ENCODE assay signal across 1 cellular context in the genomic region with DNA sequence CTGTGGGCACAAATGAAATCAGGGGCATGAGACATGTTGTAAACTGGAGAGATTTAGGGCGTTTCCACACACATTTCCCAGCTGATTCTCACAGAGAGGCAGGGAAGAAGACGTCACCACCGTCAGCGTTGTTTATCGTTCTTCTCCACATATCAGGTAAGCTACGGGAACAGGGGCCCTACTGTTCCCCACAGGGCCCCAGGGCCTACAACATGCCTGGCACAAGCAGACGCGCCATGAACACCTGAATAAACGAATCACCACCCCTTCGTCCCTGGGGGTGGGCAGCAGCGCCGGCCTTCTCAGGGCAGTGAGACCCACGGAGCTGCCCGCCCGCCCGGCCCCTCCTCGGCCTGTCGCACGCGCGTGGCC.
TF ChIP-seq lines count a peak whose summit lies in the region.

No MANE protein-coding gene starts in this region.

TF ChIP-seq in A549, 52 proteins besides CTCF, POLR2A, EP300 and RAD21 (continued from another document):
- TF ChIP-seq, protein P1, sequence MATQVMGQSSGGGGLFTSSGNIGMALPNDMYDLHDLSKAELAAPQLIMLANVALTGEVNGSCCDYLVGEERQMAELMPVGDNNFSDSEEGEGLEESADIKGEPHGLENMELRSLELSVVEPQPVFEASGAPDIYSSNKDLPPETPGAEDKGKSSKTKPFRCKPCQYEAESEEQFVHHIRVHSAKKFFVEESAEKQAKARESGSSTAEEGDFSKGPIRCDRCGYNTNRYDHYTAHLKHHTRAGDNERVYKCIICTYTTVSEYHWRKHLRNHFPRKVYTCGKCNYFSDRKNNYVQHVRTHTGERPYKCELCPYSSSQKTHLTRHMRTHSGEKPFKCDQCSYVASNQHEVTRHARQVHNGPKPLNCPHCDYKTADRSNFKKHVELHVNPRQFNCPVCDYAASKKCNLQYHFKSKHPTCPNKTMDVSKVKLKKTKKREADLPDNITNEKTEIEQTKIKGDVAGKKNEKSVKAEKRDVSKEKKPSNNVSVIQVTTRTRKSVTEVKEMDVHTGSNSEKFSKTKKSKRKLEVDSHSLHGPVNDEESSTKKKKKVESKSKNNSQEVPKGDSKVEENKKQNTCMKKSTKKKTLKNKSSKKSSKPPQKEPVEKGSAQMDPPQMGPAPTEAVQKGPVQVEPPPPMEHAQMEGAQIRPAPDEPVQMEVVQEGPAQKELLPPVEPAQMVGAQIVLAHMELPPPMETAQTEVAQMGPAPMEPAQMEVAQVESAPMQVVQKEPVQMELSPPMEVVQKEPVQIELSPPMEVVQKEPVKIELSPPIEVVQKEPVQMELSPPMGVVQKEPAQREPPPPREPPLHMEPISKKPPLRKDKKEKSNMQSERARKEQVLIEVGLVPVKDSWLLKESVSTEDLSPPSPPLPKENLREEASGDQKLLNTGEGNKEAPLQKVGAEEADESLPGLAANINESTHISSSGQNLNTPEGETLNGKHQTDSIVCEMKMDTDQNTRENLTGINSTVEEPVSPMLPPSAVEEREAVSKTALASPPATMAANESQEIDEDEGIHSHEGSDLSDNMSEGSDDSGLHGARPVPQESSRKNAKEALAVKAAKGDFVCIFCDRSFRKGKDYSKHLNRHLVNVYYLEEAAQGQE (IDR thresholded peaks at IDR 0.05) = no peak
- TF ChIP-seq POLR2AphosphoS2 (conservative IDR thresholded peaks at IDR 0.05; ENCODE audit: low read length) (no peak), NPAS2 (CRISPR knock-in tag; IDR thresholded peaks at IDR 0.05; ENCODE audit: borderline replicate concordance) (no peak), CHD4 (IDR thresholded peaks at IDR 0.05; ENCODE audit: borderline replicate concordance) (no peak), RFX5 (IDR thresholded peaks at IDR 0.05) (no peak), SREBF2 (IDR thresholded peaks at IDR 0.05) (no peak), NR3C1 (IDR thresholded peaks at IDR 0.05) (no peak), EHMT2 (IDR thresholded peaks at IDR 0.05; ENCODE audit: low read depth) (no peak)
